ENCODE assay signal across 17 cellular contexts in genomic region chr17:19301274-19301946, GRCh38.
A peak's percentile ranks its signal among the peaks of the same experiment; 100 is the strongest.
DNase-seq lines count a peak whose midpoint lies in the region; ATAC-seq and TF ChIP-seq lines count a peak whose summit lies in the region.
"Had no signal": no experiment of that assay in that cellular context is flagged by ENCODE, and none has a peak within 500 bp of the region (broad histone marks: within the 10 kb centered on the region; RNA-seq: fewer than 3 reads in every experiment).

No MANE protein-coding gene starts in this region.

- H3K4me1 ChIP-seq in BLaER1 treated with 17β-estradiol and CSF1 and Interleukin-3, amounts not matched to agents 10 nM and 100 nM: peaks cover 46 to 65% (median 54%) of the 10 kb centered on the region in 10 experiments
- peaks cover 22 to 58% of the 10 kb centered on the region in 2 donors for H3K4me1 ChIP-seq in left lung

- H3K9me3 Mint-ChIP-seq in dendritic cell treated with granulocyte-macrophage colony-stimulating factor and Interleukin-4, amounts not matched to agents 40 ng/mL and 50 ng/mL, for 4 days: no peaks in the 10 kb centered on the region
- H3K9me3 Mint-ChIP-seq in progenitor cell of endocrine pancreas (ENCODE audit: low read depth): no peaks in the 10 kb centered on the region
- H3K9me3 Mint-ChIP-seq in activated CD8-positive, alpha-beta memory T cell treated with anti-CD3 and anti-CD28 coated beads, Interleukin-2, amount 10 ng/mL, durations not matched to agents 7 days and 5 days (ENCODE audit: low read depth): no peaks in the 10 kb centered on the region
- no peaks in the 10 kb centered on the region for H3K9me3 Mint-ChIP-seq in activated naive CD4-positive, alpha-beta T cell treated with anti-CD3 and anti-CD28 coated beads, Interleukin-2, amount 10 ng/mL, durations not matched to agents 7 days and 5 days
- H3K9me3 Mint-ChIP-seq: activated CD8-positive, alpha-beta T cell treated with anti-CD3 and anti-CD28 coated beads for 36 hours had no signal

- H3K9ac ChIP-seq in BLaER1 treated with 17β-estradiol and CSF1 and Interleukin-3, amounts not matched to agents 10 nM and 100 nM: peak overlapping the region in 2 of 11 experiments; percentile 10 to 12; a peak in 1 of 22 replicates

- no peak overlapping the region for H3K4me3 ChIP-seq in BLaER1 treated with 17β-estradiol and CSF1 and Interleukin-3, amounts not matched to agents 10 nM and 100 nM
- no peak overlapping the region for H3K4me3 ChIP-seq in left lung
- H3K4me3 ChIP-seq: PC-9 had no signal

- H3K27ac ChIP-seq in BLaER1 treated with 17β-estradiol and CSF1 and Interleukin-3, amounts not matched to agents 10 nM and 100 nM: peak overlapping the region in 6 of 11 experiments; percentile 62 to 82 (median 78); a peak in 6 of 22 replicates
- H3K27ac ChIP-seq in left lung: peak overlapping the region; percentile 33 to 58
- H3K27ac ChIP-seq: PC-9 had no signal

- DNase-seq in left lung: peak in 1 of 2 donors; percentile 86
- no peak for DNase-seq in progenitor cell of endocrine pancreas (ENCODE audit: low spot score, unreplicated experiment)
- DNase-seq in activated CD8-positive, alpha-beta memory T cell treated with anti-CD3 and anti-CD28 coated beads, Interleukin-2, amount 10 ng/mL, durations not matched to agents 7 days and 5 days: no peak
- no peak for DNase-seq in activated naive CD4-positive, alpha-beta T cell treated with anti-CD3 and anti-CD28 coated beads, Interleukin-2, amount 10 ng/mL, durations not matched to agents 7 days and 5 days
- DNase-seq: activated CD4-positive, CD25-positive, alpha-beta regulatory T cell; activated CD8-positive, alpha-beta T cell treated with anti-CD3 and anti-CD28 coated beads for 36 hours; DMS153; NCI-H1417 treated with DMSO at 0.1 percent for 48 hours; NCI-H2171 treated with DMSO at 0.1 percent for 48 hours; NCI-H748 treated with DMSO at 0.1 percent for 48 hours; nucleus accumbens; PC-9; stimulated activated CD4-positive, alpha-beta T cell treated with anti-CD3 and anti-CD28 coated beads, Interleukin-2, amount 100 ng/mL, for 48 hours had no signal

- intact Hi-C loops in dendritic cell treated with granulocyte-macrophage colony-stimulating factor and Interleukin-4, amounts not matched to agents 40 ng/mL and 50 ng/mL, for 4 days (cut with micrococcal nuclease): no loop called here
- intact Hi-C loops in left lung (cut with DNase I): no loop called here

- CTCF ChIA-PET in activated CD8-positive, alpha-beta memory T cell treated with anti-CD3 and anti-CD28 coated beads, Interleukin-2, amount 10 ng/mL, durations not matched to agents 7 days and 5 days (lab: Charles Lee): no interaction called here
- CTCF ChIA-PET in activated naive CD4-positive, alpha-beta T cell treated with anti-CD3 and anti-CD28 coated beads, Interleukin-2, amount 10 ng/mL, durations not matched to agents 7 days and 5 days (lab: Charles Lee): interaction anchor here (0.6 to 2.3 kb wide), 2 partner anchors 20 to 61 kb away, joined by 3 to 6 read pairs; partner anchors contain the start of gene B9D1

- peaks cover 65% of the 10 kb centered on the region for H3K4me1 Mint-ChIP-seq in dendritic cell treated with granulocyte-macrophage colony-stimulating factor and Interleukin-4, amounts not matched to agents 40 ng/mL and 50 ng/mL, for 4 days (ENCODE audit: low read depth)
- peaks cover 6% of the 10 kb centered on the region for H3K4me1 Mint-ChIP-seq in progenitor cell of endocrine pancreas (ENCODE audit: low read depth)
- peaks cover 31% of the 10 kb centered on the region for H3K4me1 Mint-ChIP-seq in activated CD8-positive, alpha-beta memory T cell treated with anti-CD3 and anti-CD28 coated beads, Interleukin-2, amount 10 ng/mL, durations not matched to agents 7 days and 5 days
- H3K4me1 Mint-ChIP-seq in activated naive CD4-positive, alpha-beta T cell treated with anti-CD3 and anti-CD28 coated beads, Interleukin-2, amount 10 ng/mL, durations not matched to agents 7 days and 5 days: peaks cover 23% of the 10 kb centered on the region

- no peak overlapping the region for H3K4me3 Mint-ChIP-seq in dendritic cell treated with granulocyte-macrophage colony-stimulating factor and Interleukin-4, amounts not matched to agents 40 ng/mL and 50 ng/mL, for 4 days
- no peak overlapping the region for H3K4me3 Mint-ChIP-seq in progenitor cell of endocrine pancreas (ENCODE audit: low read depth)
- H3K4me3 Mint-ChIP-seq in activated CD8-positive, alpha-beta memory T cell treated with anti-CD3 and anti-CD28 coated beads, Interleukin-2, amount 10 ng/mL, durations not matched to agents 7 days and 5 days: no peak overlapping the region
- H3K4me3 Mint-ChIP-seq in activated naive CD4-positive, alpha-beta T cell treated with anti-CD3 and anti-CD28 coated beads, Interleukin-2, amount 10 ng/mL, durations not matched to agents 7 days and 5 days: no peak overlapping the region
- H3K4me3 Mint-ChIP-seq: activated CD8-positive, alpha-beta T cell treated with anti-CD3 and anti-CD28 coated beads for 36 hours had no signal

- H3K36me3 Mint-ChIP-seq in dendritic cell treated with granulocyte-macrophage colony-stimulating factor and Interleukin-4, amounts not matched to agents 40 ng/mL and 50 ng/mL, for 4 days (ENCODE audit: low read depth): peaks cover 7% of the 10 kb centered on the region
- H3K36me3 Mint-ChIP-seq in progenitor cell of endocrine pancreas (ENCODE audit: insufficient read depth): no peaks in the 10 kb centered on the region
- H3K36me3 Mint-ChIP-seq in activated CD8-positive, alpha-beta memory T cell treated with anti-CD3 and anti-CD28 coated beads, Interleukin-2, amount 10 ng/mL, durations not matched to agents 7 days and 5 days: no peaks in the 10 kb centered on the region
- H3K36me3 Mint-ChIP-seq in activated naive CD4-positive, alpha-beta T cell treated with anti-CD3 and anti-CD28 coated beads, Interleukin-2, amount 10 ng/mL, durations not matched to agents 7 days and 5 days: no peaks in the 10 kb centered on the region

- peaks cover 0 to 68% (median 34%) of the 10 kb centered on the region in 11 experiments; a peak in 19 of 22 replicates for H3K27me3 ChIP-seq in BLaER1 treated with 17β-estradiol and CSF1 and Interleukin-3, amounts not matched to agents 10 nM and 100 nM
- peaks cover 0 to 38% of the 10 kb centered on the region in 2 donors for H3K27me3 ChIP-seq in left lung

- peak overlapping the region; percentile 72 to 97 (median 92); a peak in 19 of 22 replicates for H3K4me2 ChIP-seq in BLaER1 treated with 17β-estradiol and CSF1 and Interleukin-3, amounts not matched to agents 10 nM and 100 nM
- H3K4me2 ChIP-seq: PC-9 had no signal

- TF ChIP-seq CTCF in left lung (IDR thresholded peaks at IDR 0.05) (no peak), progenitor cell of endocrine pancreas (IDR thresholded peaks at IDR 0.05; ENCODE audit: unreplicated experiment) (no peak)

- peaks cover 56% of the 10 kb centered on the region for H3K27me3 Mint-ChIP-seq in dendritic cell treated with granulocyte-macrophage colony-stimulating factor and Interleukin-4, amounts not matched to agents 40 ng/mL and 50 ng/mL, for 4 days
- H3K27me3 Mint-ChIP-seq in progenitor cell of endocrine pancreas: no peaks in the 10 kb centered on the region
- H3K27me3 Mint-ChIP-seq in activated CD8-positive, alpha-beta memory T cell treated with anti-CD3 and anti-CD28 coated beads, Interleukin-2, amount 10 ng/mL, durations not matched to agents 7 days and 5 days: no peaks in the 10 kb centered on the region
- peaks cover 83% of the 10 kb centered on the region for H3K27me3 Mint-ChIP-seq in activated naive CD4-positive, alpha-beta T cell treated with anti-CD3 and anti-CD28 coated beads, Interleukin-2, amount 10 ng/mL, durations not matched to agents 7 days and 5 days

- no peaks in the 10 kb centered on the region for H3K36me3 ChIP-seq in BLaER1 treated with 17β-estradiol and CSF1 and Interleukin-3, amounts not matched to agents 10 nM and 100 nM
- no peaks in the 10 kb centered on the region for H3K36me3 ChIP-seq in left lung

- H3K9me3 ChIP-seq in BLaER1 treated with 17β-estradiol and CSF1 and Interleukin-3, amounts not matched to agents 10 nM and 100 nM (replicated peaks in 1 of 11): no peaks in the 10 kb centered on the region
- no peaks in the 10 kb centered on the region for H3K9me3 ChIP-seq in left lung

- peak; percentile 87 for ATAC-seq in left lung
- no peak for ATAC-seq in activated CD8-positive, alpha-beta memory T cell treated with anti-CD3 and anti-CD28 coated beads, Interleukin-2, amount 10 ng/mL, durations not matched to agents 7 days and 5 days
- ATAC-seq in GM21390 (IDR thresholded peaks at IDR 0.05; ENCODE audit: unreplicated experiment): no peak
- ATAC-seq in HG03571 (IDR thresholded peaks at IDR 0.05; ENCODE audit: unreplicated experiment): no peak
- ATAC-seq: activated CD8-positive, alpha-beta T cell treated with anti-CD3 and anti-CD28 coated beads for 36 hours had no signal

- H3K27ac Mint-ChIP-seq in dendritic cell treated with granulocyte-macrophage colony-stimulating factor and Interleukin-4, amounts not matched to agents 40 ng/mL and 50 ng/mL, for 4 days: peak overlapping the region; percentile 42
- peak overlapping the region; percentile 69 for H3K27ac Mint-ChIP-seq in progenitor cell of endocrine pancreas
- no peak overlapping the region for H3K27ac Mint-ChIP-seq in activated CD8-positive, alpha-beta memory T cell treated with anti-CD3 and anti-CD28 coated beads, Interleukin-2, amount 10 ng/mL, durations not matched to agents 7 days and 5 days
- no peak overlapping the region for H3K27ac Mint-ChIP-seq in activated naive CD4-positive, alpha-beta T cell treated with anti-CD3 and anti-CD28 coated beads, Interleukin-2, amount 10 ng/mL, durations not matched to agents 7 days and 5 days
- H3K27ac Mint-ChIP-seq: activated CD8-positive, alpha-beta T cell treated with anti-CD3 and anti-CD28 coated beads for 36 hours had no signal

- peaks cover 7 to 61% (median 12%) of the 10 kb centered on the region in 11 experiments; a peak in 15 of 22 replicates for H4K20me1 ChIP-seq in BLaER1 treated with 17β-estradiol and CSF1 and Interleukin-3, amounts not matched to agents 10 nM and 100 nM

Comparison
In these comparisons a context has a peak if more than half of its experiments do, and no peak if none do; other contexts are left out.
1. H3K27ac Mint-ChIP-seq: peak in dendritic cell treated with granulocyte-macrophage colony-stimulating factor and Interleukin-4, amounts not matched to agents 40 ng/mL and 50 ng/mL, for 4 days (single experiment) and progenitor cell of endocrine pancreas (single experiment); none in activated CD8-positive, alpha-beta memory T cell treated with anti-CD3 and anti-CD28 coated beads, Interleukin-2, amount 10 ng/mL, durations not matched to agents 7 days and 5 days (single experiment) and activated naive CD4-positive, alpha-beta T cell treated with anti-CD3 and anti-CD28 coated beads, Interleukin-2, amount 10 ng/mL, durations not matched to agents 7 days and 5 days (single experiment).